11 cellular contexts compared by ENCODE assay signal in genomic region chr16:85460252-85460982, GRCh38.
DNase-seq lines count a peak whose midpoint lies in the region; ATAC-seq and TF ChIP-seq lines count a peak whose summit lies in the region.
"Had no signal": no experiment of that assay in that cellular context is flagged by ENCODE, and none has a peak within 500 bp of the region (broad histone marks: within the 10 kb centered on the region; RNA-seq: fewer than 3 reads in every experiment).

No MANE protein-coding gene starts in this region.

- POLR2A ChIA-PET in AG04450 (lab: Yijun Ruan, JAX), result interaction anchor here (1.7 kb wide), 1 partner anchor 54 kb away, joined by 16 read pairs; no protein-coding TSS in a partner anchor

- CTCF ChIA-PET in AG04450 (lab: Charles Lee), result interaction anchor here (1.4 kb wide), 1 partner anchor 155 kb away, joined by 3 read pairs; no protein-coding TSS in a partner anchor

- no peaks in the 10 kb centered on the region for H3K36me3 Mint-ChIP-seq in neural progenitor cell

- H3K9me2 ChIP-seq in Loucy (replicated peaks; ENCODE audit: low read depth, low read length), result no peaks in the 10 kb centered on the region

- H3K27me3 Mint-ChIP-seq in neural progenitor cell (ENCODE audit: insufficient read depth, low read depth), result peaks cover 7% of the 10 kb centered on the region

- H4K20me1 ChIP-seq in Loucy (ENCODE audit: insufficient read depth, low read length, poor library complexity, severe bottlenecking) (no peaks in the 10 kb centered on the region), neural progenitor cell (ENCODE audit: low read depth) (peaks cover 69% of the 10 kb centered on the region)

- no peak overlapping the region for H3K27ac Mint-ChIP-seq in neural progenitor cell
- H3K27ac Mint-ChIP-seq: activated T-cell treated with anti-CD3 and anti-CD28 coated beads, Interleukin-2, amount 50 U/mL, for 72 hours had no signal

- peaks cover 86% of the 10 kb centered on the region for H3K4me1 ChIP-seq in Loucy (ENCODE audit: insufficient read depth, low read length, poor library complexity, severe bottlenecking)
- H3K4me1 ChIP-seq in esophagus squamous epithelium, result peaks cover 31 to 53% (median 43%) of the 10 kb centered on the region in 3 donors
- H3K4me1 ChIP-seq in neural progenitor cell, result peaks cover 43% of the 10 kb centered on the region

- H3K9me3 ChIP-seq in AG04450 (ENCODE audit: control insufficient read depth, insufficient read depth, low read length) (no peaks in the 10 kb centered on the region; the same call in 1 of the 2 replicates), Loucy (ENCODE audit: insufficient read depth, low read depth, low read length) (no peaks in the 10 kb centered on the region), esophagus squamous epithelium (no peaks in the 10 kb centered on the region), neural progenitor cell (ENCODE audit: low read depth) (no peaks in the 10 kb centered on the region)

- H3K4me2 ChIP-seq in Loucy (ENCODE audit: low read depth, low read length, poor library complexity, severe bottlenecking) (peak overlapping the region; percentile 89), neural progenitor cell (peak overlapping the region; percentile 69)

- no peak for ATAC-seq in HG02840 (IDR thresholded peaks at IDR 0.05; ENCODE audit: low FRiP score, unreplicated experiment)
- no peak for ATAC-seq in GM21576 (IDR thresholded peaks at IDR 0.05; ENCODE audit: unreplicated experiment)
- ATAC-seq: activated T-cell treated with anti-CD3 and anti-CD28 coated beads, Interleukin-2, amount 50 U/mL, for 72 hours had no signal

- TF ChIP-seq POLR2A in esophagus squamous epithelium (IDR thresholded peaks at IDR 0.05), result no peak

- intact Hi-C loops in esophagus squamous epithelium (cut with DNase I), result no loop called here

- peaks cover 2% of the 10 kb centered on the region; the same call in 1 of the 2 replicates for H3F3A ChIP-seq in Loucy (ENCODE audit: low read depth)
- peaks cover 46% of the 10 kb centered on the region for H3F3A ChIP-seq in neural progenitor cell (ENCODE audit: low read depth)

- no peaks in the 10 kb centered on the region for H3K27me3 ChIP-seq in AG04450 (ENCODE audit: control insufficient read depth, insufficient read depth, low read length)
- H3K27me3 ChIP-seq in Loucy (ENCODE audit: insufficient read depth, low read length, poor library complexity, severe bottlenecking), result no peaks in the 10 kb centered on the region
- H3K27me3 ChIP-seq in esophagus squamous epithelium, result peaks cover 0 to 66% (median 0%) of the 10 kb centered on the region in 4 donors
- H3K27me3 ChIP-seq in neural progenitor cell, result peaks cover 70% of the 10 kb centered on the region

- no peaks in the 10 kb centered on the region for H3K9me3 Mint-ChIP-seq in neural progenitor cell
- H3K9me3 Mint-ChIP-seq: activated T-cell treated with anti-CD3 and anti-CD28 coated beads, Interleukin-2, amount 50 U/mL, for 72 hours had no signal

- H3K36me3 ChIP-seq in Loucy (ENCODE audit: insufficient read depth, low read length), result no peaks in the 10 kb centered on the region
- no peaks in the 10 kb centered on the region for H3K36me3 ChIP-seq in esophagus squamous epithelium
- H3K36me3 ChIP-seq in neural progenitor cell, result no peaks in the 10 kb centered on the region

- H3K79me2 ChIP-seq in Loucy (ENCODE audit: insufficient read depth, low read length) (peaks cover 43% of the 10 kb centered on the region; the same call in 1 of the 2 replicates), neural progenitor cell (ENCODE audit: low read depth) (no peaks in the 10 kb centered on the region)

- H3K4me3 ChIP-seq in AG04450 (ENCODE audit: low read depth, low read length), result no peak overlapping the region
- peak overlapping the region; percentile 85 for H3K4me3 ChIP-seq in Loucy (ENCODE audit: low read length, poor library complexity, severe bottlenecking)
- no peak overlapping the region for H3K4me3 ChIP-seq in esophagus squamous epithelium
- H3K4me3 ChIP-seq in neural progenitor cell, result no peak overlapping the region

- H3K4me1 Mint-ChIP-seq in neural progenitor cell, result peaks cover 61% of the 10 kb centered on the region

- H3K27ac ChIP-seq in AG04450 (ENCODE audit: low read depth, low read length), result peak overlapping the region; percentile 47
- peak overlapping the region in 3 of 4 donors; percentile 60 to 62 (median 61) for H3K27ac ChIP-seq in esophagus squamous epithelium
- H3K27ac ChIP-seq in neural progenitor cell, result no peak overlapping the region
- H3K27ac ChIP-seq: C4-2B had no signal

- peak overlapping the region; percentile 67 for H3K4me3 Mint-ChIP-seq in neural progenitor cell
- H3K4me3 Mint-ChIP-seq: activated T-cell treated with anti-CD3 and anti-CD28 coated beads, Interleukin-2, amount 50 U/mL, for 72 hours had no signal

- TF ChIP-seq CTCF in AG04450 (IDR thresholded peaks at IDR 0.05; ENCODE audit: low read depth, low read length) (no peak), Loucy (conservative IDR thresholded peaks at IDR 0.05; ENCODE audit: low read length) (no peak), esophagus squamous epithelium (IDR thresholded peaks at IDR 0.05) (no peak), neural progenitor cell (IDR thresholded peaks at IDR 0.05) (no peak)

- peak overlapping the region; percentile 88 for H3K9ac ChIP-seq in Loucy (ENCODE audit: low read depth, low read length, poor library complexity, severe bottlenecking)
- no peak overlapping the region for H3K9ac ChIP-seq in neural progenitor cell

- DNase-seq in AG04450 (ENCODE audit: low read depth, low spot score) (no peak), esophagus squamous epithelium (lab: John Stamatoyannopoulos, UW) (no peak), neural progenitor cell (ENCODE audit: low spot score) (no peak), cerebellum (ENCODE audit: low spot score) (no peak), T1000 (lab: John Stamatoyannopoulos, UW) (no peak)
- DNase-seq: activated T-cell treated with anti-CD3 and anti-CD28 coated beads, Interleukin-2, amount 50 U/mL, for 72 hours; small intestine had no signal

- WGBS in esophagus squamous epithelium, 2 donors, result 67 to 75% methylated on average over 10 to 22 of the region's 22 CpGs

- H2AFZ ChIP-seq in Loucy (ENCODE audit: low read length), result no peak overlapping the region
- H2AFZ ChIP-seq in neural progenitor cell (replicated peaks), result no peak overlapping the region
